Comparison of ENCODE assay signal across 22 cellular contexts in the genomic region with DNA sequence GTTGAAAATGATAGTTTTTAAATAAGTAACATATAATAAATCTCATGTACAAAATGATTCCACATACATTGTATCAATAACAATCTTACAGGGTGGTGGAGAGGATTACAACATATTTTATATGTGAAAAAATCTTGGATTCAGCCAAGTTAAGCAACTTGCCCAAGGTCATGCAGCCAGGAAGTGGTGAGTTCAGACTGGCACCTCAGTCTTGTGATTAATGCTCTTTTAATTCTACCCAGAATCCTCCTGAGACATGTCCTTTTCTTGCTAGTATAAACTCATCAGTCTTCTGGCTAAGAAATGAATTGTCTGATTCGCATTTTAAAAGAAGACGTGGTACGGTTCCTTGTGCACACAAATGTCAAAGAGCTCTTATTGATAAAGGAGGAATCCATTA. TPM values are rescaled to one million over a fixed set of nuclear protein-coding genes. Genes with fewer than 3 reads are reported as not detected.
DNase-seq lines count a peak whose midpoint lies in the region; ATAC-seq and TF ChIP-seq lines count a peak whose summit lies in the region.
"Had no signal": no experiment of that assay in that cellular context is flagged by ENCODE, and none has a peak within 500 bp of the region (broad histone marks: within the 10 kb centered on the region; RNA-seq: fewer than 3 reads in every experiment).

No MANE protein-coding gene starts in this region.

- 89% methylated on average over 3 of the region's 3 CpGs for WGBS in liver

- H3K4me1 ChIP-seq in breast epithelium = no peaks in the 10 kb centered on the region
- H3K4me1 ChIP-seq in liver (ENCODE audit: control insufficient read depth in 4 of 4, insufficient read depth in 4 of 4, low read length in 3 of 4) = peaks cover 3 to 43% (median 30%) of the 10 kb centered on the region in 4 donors
- H3K4me1 ChIP-seq in left ventricle myocardium inferior = peaks cover 14% of the 10 kb centered on the region
- H3K4me1 ChIP-seq in uterus = peaks cover 0 to 3% of the 10 kb centered on the region in 2 donors
- H3K4me1 ChIP-seq: SJCRH30 had no signal

- TF ChIP-seq POLR2A in breast epithelium (IDR thresholded peaks at IDR 0.05) (no peak), uterus (IDR thresholded peaks at IDR 0.05) (no peak)

- TF ChIP-seq CTCF in MCF 10A (IDR thresholded peaks at IDR 0.05; ENCODE audit: unreplicated experiment) (no peak), breast epithelium (IDR thresholded peaks at IDR 0.05) (no peak), liver (IDR thresholded peaks at IDR 0.05; ENCODE audit: low read depth, low read length, missing input control) (no peak), left ventricle myocardium inferior (IDR thresholded peaks at IDR 0.05; ENCODE audit: borderline replicate concordance) (no peak), uterus (IDR thresholded peaks at IDR 0.05) (no peak)

- intact Hi-C loops in MCF 10A (cut with micrococcal nuclease) (loop anchor here (5.0 kb wide), 1 partner anchor 263 kb away; no protein-coding TSS in a partner anchor), breast epithelium (cut with DNase I; ENCODE audit: low total_unique reads) (no loop called here), left ventricle myocardium inferior (cut with micrococcal nuclease) (loop anchor here (10.0 kb wide), 1 partner anchor 370 kb away; no protein-coding TSS in a partner anchor), uterus (cut with DNase I; ENCODE audit: low total_unique reads) (no loop called here)

- no peak overlapping the region for H3K27ac ChIP-seq in breast epithelium
- peak overlapping the region; percentile 74 to 82 for H3K27ac ChIP-seq in liver (ENCODE audit: low read depth in 1 of 2, low read length in 2 of 2)
- no peak overlapping the region for H3K27ac ChIP-seq in left ventricle myocardium inferior (replicated peaks)
- no peak overlapping the region for H3K27ac ChIP-seq in uterus
- H3K27ac ChIP-seq: BLaER1 treated with 17β-estradiol and CSF1 and Interleukin-3, amounts not matched to agents 10 nM and 100 nM; RWPE1; SJCRH30 had no signal

- TF ChIP-seq RAD21 in liver (IDR thresholded peaks at IDR 0.05) = no peak

- no peak for ATAC-seq in GM18868 (IDR thresholded peaks at IDR 0.05; ENCODE audit: unreplicated experiment)
- ATAC-seq: PC-3 had no signal

- peaks cover 7% of the 10 kb centered on the region for H3K9me3 Mint-ChIP-seq in MCF 10A (ENCODE audit: unreplicated experiment)

- DNase-seq in MCF 10A (ENCODE audit: unreplicated experiment) (peak; percentile 64), breast epithelium (ENCODE audit: low spot score in 2 of 2) (no peak), dermis blood vessel endothelial cell (peak; percentile 6), left ventricle myocardium inferior (no peak), uterus (no peak), NCI-H146 (lab: John Stamatoyannopoulos, UW) (no peak)
- DNase-seq: 8988T; CD8-positive, alpha-beta memory T cell; DND-41; GF-D8; IMR-90; MV-4-11; NCI-H1417; NCI-H1930; NCI-H446; NCI-H748 treated with DMSO at 0.1 percent for 48 hours; PC-3; SJCRH30 had no signal

- no peaks in the 10 kb centered on the region for H3K9me3 ChIP-seq in breast epithelium
- H3K9me3 ChIP-seq in liver (ENCODE audit: control insufficient read depth in 4 of 4, low read length in 3 of 4) = no peaks in the 10 kb centered on the region
- H3K9me3 ChIP-seq in left ventricle myocardium inferior (replicated peaks) = peaks cover 6% of the 10 kb centered on the region
- no peaks in the 10 kb centered on the region for H3K9me3 ChIP-seq in uterus
- H3K9me3 ChIP-seq: SJCRH30 had no signal

- H3K27me3 ChIP-seq in breast epithelium (peaks cover 0 to 2% of the 10 kb centered on the region in 2 donors), liver (ENCODE audit: control insufficient read depth in 4 of 4, insufficient read depth in 4 of 4, low read length in 3 of 4) (no peaks in the 10 kb centered on the region), left ventricle myocardium inferior (ENCODE audit: low read depth) (peaks cover 11% of the 10 kb centered on the region), uterus (no peaks in the 10 kb centered on the region)
- H3K27me3 ChIP-seq: SJCRH30 had no signal

- peak overlapping the region; percentile 51 for H3K27ac Mint-ChIP-seq in MCF 10A (ENCODE audit: low read depth, unreplicated experiment)
- H3K27ac Mint-ChIP-seq: CD8-positive, alpha-beta memory T cell had no signal

- CTCF ChIA-PET in MCF 10A (lab: Yijun Ruan, JAX) = interaction anchor here (1.0 kb wide), 1 partner anchor 166 kb away, joined by 3 read pairs; no protein-coding TSS in a partner anchor

- POLR2A ChIA-PET in MCF 10A (lab: Yijun Ruan, JAX) = no interaction called here

- no peaks in the 10 kb centered on the region for H3K36me3 ChIP-seq in breast epithelium
- H3K36me3 ChIP-seq in liver (ENCODE audit: control insufficient read depth in 4 of 4, insufficient read depth in 3 of 4, low read depth in 1 of 4, low read length in 3 of 4) = no peaks in the 10 kb centered on the region
- no peaks in the 10 kb centered on the region for H3K36me3 ChIP-seq in left ventricle myocardium inferior
- H3K36me3 ChIP-seq in uterus = no peaks in the 10 kb centered on the region
- H3K36me3 ChIP-seq: BLaER1 treated with 17β-estradiol and CSF1 and Interleukin-3, amounts not matched to agents 10 nM and 100 nM; SJCRH30 had no signal

- H3K9ac ChIP-seq in liver (ENCODE audit: low read depth in 1 of 2, low read length in 2 of 2) = no peak overlapping the region
- H3K9ac ChIP-seq: BLaER1 treated with 17β-estradiol and CSF1 and Interleukin-3, amounts not matched to agents 10 nM and 100 nM had no signal

- BruUV-seq in MCF 10A (replicated peaks; lab: Mats Ljungman, UMichigan) = no TSS peak

- H3K4me3 Mint-ChIP-seq in MCF 10A (ENCODE audit: unreplicated experiment) = no peak overlapping the region
- H3K4me3 Mint-ChIP-seq: CD8-positive, alpha-beta memory T cell had no signal

- H3K4me1 Mint-ChIP-seq in MCF 10A (ENCODE audit: insufficient read depth, unreplicated experiment) = peaks cover 11% of the 10 kb centered on the region

- H3K4me3 ChIP-seq in breast epithelium = no peak overlapping the region
- H3K4me3 ChIP-seq in liver (ENCODE audit: low read depth in 1 of 3, low read length in 3 of 3) = no peak overlapping the region
- no peak overlapping the region for H3K4me3 ChIP-seq in left ventricle myocardium inferior
- H3K4me3 ChIP-seq in uterus = no peak overlapping the region
- H3K4me3 ChIP-seq: BLaER1 treated with 17β-estradiol and CSF1 and Interleukin-3, amounts not matched to agents 10 nM and 100 nM; SJCRH30 had no signal

- H3K27me3 Mint-ChIP-seq in MCF 10A (ENCODE audit: insufficient read depth, unreplicated experiment) = peaks cover 2% of the 10 kb centered on the region

- peaks cover under 1% of the 10 kb centered on the region for H3K36me3 Mint-ChIP-seq in MCF 10A (ENCODE audit: insufficient read depth, unreplicated experiment)
- H3K36me3 Mint-ChIP-seq: CD8-positive, alpha-beta memory T cell had no signal

TF ChIP-seq in liver, 16 proteins besides CTCF, POLR2A, EP300 and RAD21 (continues in another document):
- TF ChIP-seq YY1 (IDR thresholded peaks at IDR 0.05) (no peak), FOXA2 (IDR thresholded peaks at IDR 0.05) (no peak), EGR1 (IDR thresholded peaks at IDR 0.05; ENCODE audit: low read depth in 2 of 2) (no peak), RXRA (IDR thresholded peaks at IDR 0.05) (no peak), TAF1 (conservative IDR thresholded peaks at IDR 0.05) (no peak), HNF4A (conservative IDR thresholded peaks at IDR 0.05) (no peak), NR2F2 (IDR thresholded peaks at IDR 0.05) (no peak), SP1 (IDR thresholded peaks at IDR 0.05) (no peak), FOXA1 (IDR thresholded peaks at IDR 0.05) (no peak)
- TF ChIP-seq, protein P1, sequence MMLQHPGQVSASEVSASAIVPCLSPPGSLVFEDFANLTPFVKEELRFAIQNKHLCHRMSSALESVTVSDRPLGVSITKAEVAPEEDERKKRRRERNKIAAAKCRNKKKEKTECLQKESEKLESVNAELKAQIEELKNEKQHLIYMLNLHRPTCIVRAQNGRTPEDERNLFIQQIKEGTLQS (IDR thresholded peaks at IDR 0.05) = no peak
- TF ChIP-seq, protein P2, sequence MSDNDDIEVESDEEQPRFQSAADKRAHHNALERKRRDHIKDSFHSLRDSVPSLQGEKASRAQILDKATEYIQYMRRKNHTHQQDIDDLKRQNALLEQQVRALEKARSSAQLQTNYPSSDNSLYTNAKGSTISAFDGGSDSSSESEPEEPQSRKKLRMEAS (IDR thresholded peaks at IDR 0.05) = no peak
- TF ChIP-seq, protein P3, sequence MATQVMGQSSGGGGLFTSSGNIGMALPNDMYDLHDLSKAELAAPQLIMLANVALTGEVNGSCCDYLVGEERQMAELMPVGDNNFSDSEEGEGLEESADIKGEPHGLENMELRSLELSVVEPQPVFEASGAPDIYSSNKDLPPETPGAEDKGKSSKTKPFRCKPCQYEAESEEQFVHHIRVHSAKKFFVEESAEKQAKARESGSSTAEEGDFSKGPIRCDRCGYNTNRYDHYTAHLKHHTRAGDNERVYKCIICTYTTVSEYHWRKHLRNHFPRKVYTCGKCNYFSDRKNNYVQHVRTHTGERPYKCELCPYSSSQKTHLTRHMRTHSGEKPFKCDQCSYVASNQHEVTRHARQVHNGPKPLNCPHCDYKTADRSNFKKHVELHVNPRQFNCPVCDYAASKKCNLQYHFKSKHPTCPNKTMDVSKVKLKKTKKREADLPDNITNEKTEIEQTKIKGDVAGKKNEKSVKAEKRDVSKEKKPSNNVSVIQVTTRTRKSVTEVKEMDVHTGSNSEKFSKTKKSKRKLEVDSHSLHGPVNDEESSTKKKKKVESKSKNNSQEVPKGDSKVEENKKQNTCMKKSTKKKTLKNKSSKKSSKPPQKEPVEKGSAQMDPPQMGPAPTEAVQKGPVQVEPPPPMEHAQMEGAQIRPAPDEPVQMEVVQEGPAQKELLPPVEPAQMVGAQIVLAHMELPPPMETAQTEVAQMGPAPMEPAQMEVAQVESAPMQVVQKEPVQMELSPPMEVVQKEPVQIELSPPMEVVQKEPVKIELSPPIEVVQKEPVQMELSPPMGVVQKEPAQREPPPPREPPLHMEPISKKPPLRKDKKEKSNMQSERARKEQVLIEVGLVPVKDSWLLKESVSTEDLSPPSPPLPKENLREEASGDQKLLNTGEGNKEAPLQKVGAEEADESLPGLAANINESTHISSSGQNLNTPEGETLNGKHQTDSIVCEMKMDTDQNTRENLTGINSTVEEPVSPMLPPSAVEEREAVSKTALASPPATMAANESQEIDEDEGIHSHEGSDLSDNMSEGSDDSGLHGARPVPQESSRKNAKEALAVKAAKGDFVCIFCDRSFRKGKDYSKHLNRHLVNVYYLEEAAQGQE (IDR thresholded peaks at IDR 0.05) = no peak

RNA-seq across cellular contexts. Expression of gene MYRIP, which starts 4.5 kb away (rescaled TPM):
- total RNA-seq in MCF 10A (2022) = 0.10 and 0.19 TPM in 2 replicates
- 1 to 10 TPM; 2.3 to 4.8 (median 2.6) TPM for total RNA-seq in breast epithelium
- 30.0 and 32.2 TPM in 2 replicates for total RNA-seq in dermis blood vessel endothelial cell
- total RNA-seq in liver = 10 to 100 TPM in 1 of 2 donors, under 1 TPM in 1; 0.98 to 11.7 TPM
- polyA plus RNA-seq in liver = 1 to 10 TPM; 6.2 to 7.4 TPM
- total RNA-seq in left ventricle myocardium inferior = 1.5 TPM
- 10 to 100 TPM in 2 of 4 donors, 1 to 10 TPM in 2; 3.5 to 31.1 (median 12.1) TPM for total RNA-seq in uterus
- total RNA-seq: CD8-positive, alpha-beta memory T cell; IMR-90; PC-3; SJCRH30 had no signal
- polyA plus RNA-seq: CD8-positive, alpha-beta memory T cell; IMR-90 had no signal

Comparison
In these comparisons a context has a peak if more than half of its experiments do, and no peak if none do; other contexts are left out.
1. DNase-seq: peak in MCF 10A (single experiment) and dermis blood vessel endothelial cell (single experiment); none in breast epithelium (0 of 2), left ventricle myocardium inferior (single experiment), uterus (0 of 2) and NCI-H146 (single experiment).
2. intact Hi-C loops: an anchor here in MCF 10A (5.0 kb wide) and left ventricle myocardium inferior (10.0 kb wide); none called in breast epithelium and uterus.
3. H3K27ac ChIP-seq: peak in liver (2 of 2); none in breast epithelium (0 of 2), left ventricle myocardium inferior (single experiment) and uterus (0 of 2).